In the genomic region with DNA sequence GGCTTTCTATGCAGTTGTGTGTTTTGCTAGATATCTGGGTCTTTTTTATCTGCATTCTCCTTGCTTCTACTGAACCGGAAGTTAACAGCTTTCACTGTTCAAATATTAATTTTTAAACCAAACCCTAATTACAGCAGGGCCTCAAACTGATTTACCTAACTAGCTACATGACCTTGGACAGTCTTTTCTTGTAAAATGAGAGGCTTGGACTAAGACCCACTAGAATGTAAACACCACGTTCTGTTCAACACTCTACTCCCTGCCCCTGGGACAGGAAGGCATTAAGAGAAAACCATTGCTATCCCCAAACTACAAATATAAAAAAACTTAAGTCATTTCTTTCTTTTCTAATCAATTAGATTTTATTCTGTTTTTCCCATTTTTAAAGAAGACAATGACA, we compare ENCODE assay signal across 10 cellular contexts. TPM values are rescaled to one million over a fixed set of nuclear protein-coding genes. Genes with fewer than 3 reads are reported as not detected.
DNase-seq lines count a peak whose midpoint lies in the region; ATAC-seq and TF ChIP-seq lines count a peak whose summit lies in the region.
"Had no signal": no experiment of that assay in that cellular context is flagged by ENCODE, and none has a peak within 500 bp of the region (broad histone marks: within the 10 kb centered on the region; RNA-seq: fewer than 3 reads in every experiment).

No MANE protein-coding gene starts in this region.

- H3K27ac Mint-ChIP-seq in CD4-positive, alpha-beta T cell = peak overlapping the region; percentile 89
- H3K27ac Mint-ChIP-seq in activated T-helper 17 cell treated with anti-CD3 and anti-CD28 coated beads, Interleukin-2, amount 50 U/mL, for 72 hours = peak overlapping the region; percentile 92
- H3K27ac Mint-ChIP-seq in naive B cell = peak overlapping the region in 4 of 6 donors; percentile 39 to 94 (median 80)

- peaks cover 0 to 3% of the 10 kb centered on the region in 2 donors for H3K4me1 ChIP-seq in aorta (ENCODE audit: control insufficient read depth in 1 of 2, insufficient read depth in 2 of 2, low read length in 2 of 2)

- no peaks in the 10 kb centered on the region for H3K27me3 Mint-ChIP-seq in CD4-positive, alpha-beta T cell
- no peaks in the 10 kb centered on the region for H3K27me3 Mint-ChIP-seq in activated T-helper 17 cell treated with anti-CD3 and anti-CD28 coated beads, Interleukin-2, amount 50 U/mL, for 72 hours
- no peaks in the 10 kb centered on the region for H3K27me3 Mint-ChIP-seq in naive B cell

- H3K4me1 Mint-ChIP-seq in CD4-positive, alpha-beta T cell (ENCODE audit: low read depth) = peaks cover 80% of the 10 kb centered on the region
- peaks cover 59% of the 10 kb centered on the region for H3K4me1 Mint-ChIP-seq in activated T-helper 17 cell treated with anti-CD3 and anti-CD28 coated beads, Interleukin-2, amount 50 U/mL, for 72 hours
- H3K4me1 Mint-ChIP-seq in naive B cell = peaks cover 59 to 75% (median 70%) of the 10 kb centered on the region in 3 donors

- H3K27me3 ChIP-seq in CD4-positive, alpha-beta T cell (ENCODE audit: control insufficient read depth, insufficient read depth, low read length) = no peaks in the 10 kb centered on the region
- H3K27me3 ChIP-seq in aorta (ENCODE audit: control insufficient read depth in 1 of 2, insufficient read depth in 2 of 2, low read length in 1 of 2) = no peaks in the 10 kb centered on the region

- peaks cover 12% of the 10 kb centered on the region for H3K36me3 Mint-ChIP-seq in CD4-positive, alpha-beta T cell (ENCODE audit: low read depth)
- H3K36me3 Mint-ChIP-seq in activated T-helper 17 cell treated with anti-CD3 and anti-CD28 coated beads, Interleukin-2, amount 50 U/mL, for 72 hours (ENCODE audit: low read depth) = peaks cover 41% of the 10 kb centered on the region
- peaks cover 2 to 4% of the 10 kb centered on the region in 2 donors for H3K36me3 Mint-ChIP-seq in naive B cell

- no peak overlapping the region for H3K27ac ChIP-seq in CD4-positive, alpha-beta T cell (ENCODE audit: low read depth, low read length)
- H3K27ac ChIP-seq in aorta (ENCODE audit: low read depth in 1 of 2, low read length in 2 of 2) = no peak overlapping the region

- no peak for ATAC-seq in CD4-positive, alpha-beta T cell (ENCODE audit: poor library complexity)
- ATAC-seq in GM21381 (IDR thresholded peaks at IDR 0.05; ENCODE audit: unreplicated experiment) = peak; percentile 22
- ATAC-seq in activated T-helper 17 cell treated with anti-CD3 and anti-CD28 coated beads, Interleukin-2, amount 50 U/mL, for 72 hours (replicated peaks) = no peak
- ATAC-seq in naive B cell (ENCODE audit: low read depth in 2 of 2) = no peak
- ATAC-seq in aorta (ENCODE audit: low FRiP score) = no peak

- no peak for DNase-seq in CD4-positive, alpha-beta T cell
- DNase-seq in naive B cell (no peak), NOMO-1 treated with DMSO at 0.1 percent for 48 hours (lab: John Stamatoyannopoulos, UW; ENCODE audit: unreplicated experiment) (no peak), COLO668 (lab: John Stamatoyannopoulos, UW; ENCODE audit: unreplicated experiment) (no peak), aorta (no peak), lower leg skin (ENCODE audit: low spot score in 2 of 2) (no peak)
- DNase-seq: activated CD4-positive, alpha-beta T cell treated with anti-CD3 and anti-CD28 coated beads for 48 hours; posterior cingulate gyrus had no signal

- peak overlapping the region; percentile 69 for H3K4me3 Mint-ChIP-seq in CD4-positive, alpha-beta T cell
- H3K4me3 Mint-ChIP-seq in activated T-helper 17 cell treated with anti-CD3 and anti-CD28 coated beads, Interleukin-2, amount 50 U/mL, for 72 hours = peak overlapping the region; percentile 98
- H3K4me3 Mint-ChIP-seq in naive B cell = peak overlapping the region; percentile 65 to 99 (median 97)

- H3K9me3 Mint-ChIP-seq in CD4-positive, alpha-beta T cell = no peaks in the 10 kb centered on the region
- no peaks in the 10 kb centered on the region for H3K9me3 Mint-ChIP-seq in activated T-helper 17 cell treated with anti-CD3 and anti-CD28 coated beads, Interleukin-2, amount 50 U/mL, for 72 hours
- no peaks in the 10 kb centered on the region for H3K9me3 Mint-ChIP-seq in naive B cell

- no peak for TF ChIP-seq POLR2A in lower leg skin (IDR thresholded peaks at IDR 0.05)

- H3K9me3 ChIP-seq in CD4-positive, alpha-beta T cell (ENCODE audit: control insufficient read depth, low read length) = no peaks in the 10 kb centered on the region
- no peaks in the 10 kb centered on the region for H3K9me3 ChIP-seq in aorta (ENCODE audit: control insufficient read depth, low read length)

- intact Hi-C loops in CD4-positive, alpha-beta T cell (cut with DNase I, micrococcal nuclease) = loop anchor here (5.0 to 10.0 kb wide), 4 partner anchors 34 to 1157 kb away; a partner anchor contains a TSS
- intact Hi-C loops in aorta (cut with DNase I) (loop anchor here in 1 of 2 donors (10.0 kb wide), 1 partner anchor 67 kb away; no protein-coding TSS in a partner anchor), lower leg skin (cut with DNase I; ENCODE audit: low total_unique reads) (no loop called here)

- H3K4me3 ChIP-seq in aorta (ENCODE audit: low read length in 2 of 2) (no peak overlapping the region), lower leg skin (ENCODE audit: low read depth, poor library complexity, severe bottlenecking) (no peak overlapping the region)

- TF ChIP-seq CTCF in CD4-positive, alpha-beta T cell (IDR thresholded peaks at IDR 0.05) = no peak
- TF ChIP-seq CTCF in lower leg skin (IDR thresholded peaks at IDR 0.05) = no peak

- POLR2A ChIA-PET in CD4-positive, alpha-beta T cell (lab: Charles Lee) = interaction anchor here (0.7 kb wide), 1 partner anchor 39 kb away, joined by 3 read pairs; no protein-coding TSS in a partner anchor

- CTCF ChIA-PET in CD4-positive, alpha-beta T cell (lab: Charles Lee) = no interaction called here

- peaks cover 0 to 2% of the 10 kb centered on the region in 2 donors for H3K36me3 ChIP-seq in aorta (ENCODE audit: control insufficient read depth in 1 of 2, insufficient read depth in 2 of 2, low read length in 1 of 2)

- 14% methylated on average over 2 of the region's 2 CpGs for WGBS in aorta, 2 donors
- 25 to 33% methylated on average over 2 of the region's 2 CpGs for WGBS in lower leg skin, 2 donors

RNA-seq across cellular contexts. Expression of a gene that starts 3.7 kb away (rescaled TPM):
- 10 to 100 TPM; 68.6 to 76.3 TPM for total RNA-seq in CD4-positive, alpha-beta T cell
- total RNA-seq in activated T-helper 17 cell treated with anti-CD3 and anti-CD28 coated beads, Interleukin-2, amount 50 U/mL, for 72 hours = 10 to 100 TPM; 40.8 to 41.6 TPM
- polyA plus RNA-seq in naive B cell (ENCODE audit: low read depth in 6 of 6) = 10 to 100 TPM in 1 of 6 donors, 1 to 10 TPM in 5; 4.6 to 15.2 (median 8.5) TPM
- 10 to 100 TPM; 45.8 to 54.4 TPM for total RNA-seq in aorta
- polyA plus RNA-seq in aorta = 10 to 100 TPM in 1 of 2 donors, 1 to 10 TPM in 1; 4.4 to 13.9 TPM
- 10 to 100 TPM; 20.9 to 58.6 (median 40.5) TPM for total RNA-seq in lower leg skin
